Comparison of ENCODE assay signal across 9 cellular contexts in the genomic region with DNA sequence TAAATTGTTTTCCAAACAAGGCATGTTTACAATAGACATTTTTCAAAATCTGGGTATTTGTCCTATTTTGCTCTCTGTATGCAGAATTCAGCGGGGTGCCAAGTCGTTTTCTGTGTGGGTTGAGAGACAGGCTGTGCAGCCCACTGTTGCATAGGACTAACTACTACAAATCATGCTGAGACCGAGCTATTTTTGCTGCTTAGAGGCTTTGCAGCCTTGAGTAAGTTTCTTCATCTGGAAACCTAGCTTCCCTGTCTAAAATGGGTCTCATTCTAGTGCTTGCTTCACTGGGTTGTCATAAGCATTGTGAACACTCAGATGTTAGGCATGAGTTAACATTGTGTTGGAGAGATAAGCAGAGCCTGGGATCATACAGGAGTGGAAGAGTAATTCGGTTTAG. TPM values are rescaled to one million over a fixed set of nuclear protein-coding genes. Genes with fewer than 3 reads are reported as not detected.
DNase-seq lines count a peak whose midpoint lies in the region; ATAC-seq, FAIRE-seq and TF ChIP-seq lines count a peak whose summit lies in the region.
"Had no signal": no experiment of that assay in that cellular context is flagged by ENCODE, and none has a peak within 500 bp of the region (broad histone marks: within the 10 kb centered on the region; RNA-seq: fewer than 3 reads in every experiment).

No MANE protein-coding gene starts in this region.

- peak overlapping the region; percentile 80 for H3K4me3 Mint-ChIP-seq in activated naive CD8-positive, alpha-beta T cell treated with anti-CD3 and anti-CD28 coated beads for 36 hours
- H3K4me3 Mint-ChIP-seq in immature natural killer cell, result peak overlapping the region; percentile 82 to 94 (median 91)

- H3K4me2 ChIP-seq in A549, result peak overlapping the region; percentile 73

- FAIRE-seq in A549 (lab: Jason Lieb, UNC), result peak; percentile 63
- FAIRE-seq: endometrium had no signal

- TF ChIP-seq POLR2A in A549 (IDR thresholded peaks at IDR 0.05; ENCODE audit: low read length), result no peak

- ATAC-seq in A549, result no peak
- ATAC-seq in GM19351 (IDR thresholded peaks at IDR 0.05; ENCODE audit: unreplicated experiment), result no peak

- H3K27ac Mint-ChIP-seq in activated naive CD8-positive, alpha-beta T cell treated with anti-CD3 and anti-CD28 coated beads for 36 hours, result peak overlapping the region; percentile 72
- peak overlapping the region; percentile 69 to 95 (median 88) for H3K27ac Mint-ChIP-seq in immature natural killer cell

- intact Hi-C loops in tibial artery (cut with DNase I; ENCODE audit: low total_unique reads), result no loop called here

- peak overlapping the region; percentile 94 to 98; a peak in 4 of 6 replicates for H3K27ac ChIP-seq in A549
- peak overlapping the region in 1 of 2 donors; percentile 99 for H3K27ac ChIP-seq in tibial artery

- no peaks in the 10 kb centered on the region for H3K27me3 Mint-ChIP-seq in activated naive CD8-positive, alpha-beta T cell treated with anti-CD3 and anti-CD28 coated beads for 36 hours
- peaks cover 2 to 15% (median 4%) of the 10 kb centered on the region in 3 donors for H3K27me3 Mint-ChIP-seq in immature natural killer cell (ENCODE audit: low read depth in 3 of 3)

- in situ Hi-C loops in HAP-1 (cut with MboI; ENCODE audit: low sequenced_read_pairs), result no loop called here

- no peaks in the 10 kb centered on the region for H3K9me3 Mint-ChIP-seq in activated naive CD8-positive, alpha-beta T cell treated with anti-CD3 and anti-CD28 coated beads for 36 hours
- no peaks in the 10 kb centered on the region for H3K9me3 Mint-ChIP-seq in immature natural killer cell

- no peak for TF ChIP-seq EP300 in A549 (IDR thresholded peaks at IDR 0.05)

- WGBS in A549 (ENCODE audit: missing lambda C conversion rate), result 70% methylated on average over 4 of the region's 4 CpGs

- CTCF ChIA-PET in A549 (lab: Yijun Ruan, JAX), result interaction anchor here (0.6 to 2.0 kb wide), 6 partner anchors 9 to 102 kb away, joined by 3 to 8 read pairs (median 4); no protein-coding TSS in a partner anchor

- no peak for TF ChIP-seq RAD21 in A549 (conservative IDR thresholded peaks at IDR 0.05 in 1 of 2, IDR thresholded peaks at IDR 0.05 in 1 of 2)

- H3K36me3 Mint-ChIP-seq in activated naive CD8-positive, alpha-beta T cell treated with anti-CD3 and anti-CD28 coated beads for 36 hours, result peaks cover 8% of the 10 kb centered on the region
- H3K36me3 Mint-ChIP-seq in immature natural killer cell, result no peaks in the 10 kb centered on the region

- TF ChIP-seq CTCF in A549 (IDR thresholded peaks at IDR 0.05) (no peak), tibial artery (IDR thresholded peaks at IDR 0.05) (no peak), GM10266 (IDR thresholded peaks at IDR 0.05; ENCODE audit: control insufficient read depth, insufficient read depth, low read depth, missing control alignments) (no peak)

- H3K9me3 ChIP-seq in A549 (no peaks in the 10 kb centered on the region), HAP-1 (no peaks in the 10 kb centered on the region), tibial artery (no peaks in the 10 kb centered on the region)

- DNase-seq in A549 (ENCODE audit: low read depth in 1 of 2, low spot score in 1 of 2), result no peak
- DNase-seq in HAP-1 (ENCODE audit: low spot score in 2 of 2), result no peak
- no peak for DNase-seq in activated naive CD8-positive, alpha-beta T cell treated with anti-CD3 and anti-CD28 coated beads for 36 hours
- DNase-seq in immature natural killer cell, result no peak
- no peak for DNase-seq in tibial artery
- DNase-seq in NCI-H2107 treated with DMSO at 0.1 percent for 48 hours (lab: John Stamatoyannopoulos, UW; ENCODE audit: unreplicated experiment), result no peak
- DNase-seq in GM10266 (ENCODE audit: extremely low spot score), result no peak

- H3K27me3 ChIP-seq in HAP-1 (ENCODE audit: low read depth), result no peaks in the 10 kb centered on the region
- no peaks in the 10 kb centered on the region for H3K27me3 ChIP-seq in tibial artery

- peak overlapping the region; percentile 79 for H3K4me3 ChIP-seq in A549
- H3K4me3 ChIP-seq in HAP-1, result peak overlapping the region; percentile 92
- H3K4me3 ChIP-seq in tibial artery, result peak overlapping the region; percentile 65 to 100

- POLR2A ChIA-PET in A549 (lab: Yijun Ruan, JAX), result interaction anchor here (0.7 to 1.2 kb wide), 2 partner anchors 9 to 10 kb away, joined by 4 to 5 read pairs; no protein-coding TSS in a partner anchor

- H3K4me1 ChIP-seq in A549 (peaks cover 32% of the 10 kb centered on the region), HAP-1 (peaks cover 17% of the 10 kb centered on the region), tibial artery (peaks cover 0 to 22% (median 11%) of the 10 kb centered on the region in 4 donors)

- H3K36me3 ChIP-seq in HAP-1 (replicated peaks) (no peaks in the 10 kb centered on the region; the same call in 1 of the 2 replicates), tibial artery (no peaks in the 10 kb centered on the region)

- H3K4me1 Mint-ChIP-seq in activated naive CD8-positive, alpha-beta T cell treated with anti-CD3 and anti-CD28 coated beads for 36 hours, result peaks cover 46% of the 10 kb centered on the region
- H3K4me1 Mint-ChIP-seq in immature natural killer cell, result peaks cover 51 to 56% of the 10 kb centered on the region in 2 donors

TF ChIP-seq in A549, 52 proteins besides CTCF, POLR2A, EP300 and RAD21:
- TF ChIP-seq, protein P1, sequence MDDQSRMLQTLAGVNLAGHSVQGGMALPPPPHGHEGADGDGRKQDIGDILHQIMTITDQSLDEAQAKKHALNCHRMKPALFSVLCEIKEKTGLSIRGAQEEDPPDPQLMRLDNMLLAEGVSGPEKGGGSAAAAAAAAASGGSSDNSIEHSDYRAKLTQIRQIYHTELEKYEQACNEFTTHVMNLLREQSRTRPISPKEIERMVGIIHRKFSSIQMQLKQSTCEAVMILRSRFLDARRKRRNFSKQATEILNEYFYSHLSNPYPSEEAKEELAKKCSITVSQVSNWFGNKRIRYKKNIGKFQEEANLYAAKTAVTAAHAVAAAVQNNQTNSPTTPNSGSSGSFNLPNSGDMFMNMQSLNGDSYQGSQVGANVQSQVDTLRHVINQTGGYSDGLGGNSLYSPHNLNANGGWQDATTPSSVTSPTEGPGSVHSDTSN (IDR thresholded peaks at IDR 0.05), result no peak
- TF ChIP-seq HDAC2 (IDR thresholded peaks at IDR 0.05) (no peak), RARB (CRISPR knock-in tag; IDR thresholded peaks at IDR 0.05) (no peak), CBX2 (IDR thresholded peaks at IDR 0.05; ENCODE audit: borderline replicate concordance, low read depth) (no peak), JUN (IDR thresholded peaks at IDR 0.05) (no peak), NFE2L2 (conservative IDR thresholded peaks at IDR 0.05; ENCODE audit: low read length) (no peak), TP53 (CRISPR knock-in tag; IDR thresholded peaks at IDR 0.05) (no peak), PHF8 (IDR thresholded peaks at IDR 0.05; ENCODE audit: borderline replicate concordance, low read depth) (no peak), JUNB (IDR thresholded peaks at IDR 0.05) (no peak), TFCP2L1 (CRISPR knock-in tag; IDR thresholded peaks at IDR 0.05) (no peak), FOSL2 (IDR thresholded peaks at IDR 0.05) (no peak), FOSL2 (CRISPR knock-in tag; IDR thresholded peaks at IDR 0.05) (no peak), FOXS1 (CRISPR knock-in tag; IDR thresholded peaks at IDR 0.05) (no peak), RCOR1 (IDR thresholded peaks at IDR 0.05; ENCODE audit: low read depth, low read length) (no peak), EHMT2 (IDR thresholded peaks at IDR 0.05; ENCODE audit: low read depth) (no peak), MAZ (IDR thresholded peaks at IDR 0.05; ENCODE audit: borderline replicate concordance, low read depth, low read length) (no peak)
- TF ChIP-seq, protein P2, sequence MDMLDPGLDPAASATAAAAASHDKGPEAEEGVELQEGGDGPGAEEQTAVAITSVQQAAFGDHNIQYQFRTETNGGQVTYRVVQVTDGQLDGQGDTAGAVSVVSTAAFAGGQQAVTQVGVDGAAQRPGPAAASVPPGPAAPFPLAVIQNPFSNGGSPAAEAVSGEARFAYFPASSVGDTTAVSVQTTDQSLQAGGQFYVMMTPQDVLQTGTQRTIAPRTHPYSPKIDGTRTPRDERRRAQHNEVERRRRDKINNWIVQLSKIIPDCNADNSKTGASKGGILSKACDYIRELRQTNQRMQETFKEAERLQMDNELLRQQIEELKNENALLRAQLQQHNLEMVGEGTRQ (IDR thresholded peaks at IDR 0.05), result no peak
- TF ChIP-seq, protein P3, sequence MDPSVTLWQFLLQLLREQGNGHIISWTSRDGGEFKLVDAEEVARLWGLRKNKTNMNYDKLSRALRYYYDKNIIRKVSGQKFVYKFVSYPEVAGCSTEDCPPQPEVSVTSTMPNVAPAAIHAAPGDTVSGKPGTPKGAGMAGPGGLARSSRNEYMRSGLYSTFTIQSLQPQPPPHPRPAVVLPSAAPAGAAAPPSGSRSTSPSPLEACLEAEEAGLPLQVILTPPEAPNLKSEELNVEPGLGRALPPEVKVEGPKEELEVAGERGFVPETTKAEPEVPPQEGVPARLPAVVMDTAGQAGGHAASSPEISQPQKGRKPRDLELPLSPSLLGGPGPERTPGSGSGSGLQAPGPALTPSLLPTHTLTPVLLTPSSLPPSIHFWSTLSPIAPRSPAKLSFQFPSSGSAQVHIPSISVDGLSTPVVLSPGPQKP (IDR thresholded peaks at IDR 0.05; ENCODE audit: low read depth, low read length), result no peak
- TF ChIP-seq, protein P4, sequence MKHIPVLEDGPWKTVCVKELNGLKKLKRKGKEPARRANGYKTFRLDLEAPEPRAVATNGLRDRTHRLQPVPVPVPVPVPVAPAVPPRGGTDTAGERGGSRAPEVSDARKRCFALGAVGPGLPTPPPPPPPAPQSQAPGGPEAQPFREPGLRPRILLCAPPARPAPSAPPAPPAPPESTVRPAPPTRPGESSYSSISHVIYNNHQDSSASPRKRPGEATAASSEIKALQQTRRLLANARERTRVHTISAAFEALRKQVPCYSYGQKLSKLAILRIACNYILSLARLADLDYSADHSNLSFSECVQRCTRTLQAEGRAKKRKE (CRISPR knock-in tag; IDR thresholded peaks at IDR 0.05; ENCODE audit: low read depth), result no peak

RNA-seq across cellular contexts. Expression of a gene that starts 1.3 kb away (rescaled TPM):
- polyA plus RNA-seq in A549 (2011; rRNA removed) (76.1 and 82.1 TPM in 2 replicates), A549 (2017; fragmentation: RNase III; extraction: RNeasy Plus Mini Kit Qiagen cat#74134 plus additional on column Dnase treatment) (53.3 to 55.3 TPM (median 54.9 TPM) in 3 replicates), immature natural killer cell (10 to 100 TPM; 29.7 to 39.8 (median 34.8) TPM)
- polyA plus RNA-seq in A549 (2012; cell fraction: cytosol; rRNA removed), result 38.2 and 43.7 TPM in 2 replicates
- 23.3 and 33.4 TPM in 2 replicates for polyA plus RNA-seq in A549 (2012; cell fraction: nucleus; rRNA removed)
- polyA minus RNA-seq in A549 (2011; rRNA and poly(A)+ RNA removed), result 40.5 and 48.3 TPM in 2 replicates
- total RNA-seq in activated naive CD8-positive, alpha-beta T cell treated with anti-CD3 and anti-CD28 coated beads for 36 hours, result 10 to 100 TPM; 56.7 to 60.5 TPM
